In genomic region chr13:52377898-52378297, GRCh38 we compare ENCODE assay signal across 19 cellular contexts. TPM values are rescaled to one million over a fixed set of nuclear protein-coding genes. Genes with fewer than 3 reads are reported as not detected.
DNase-seq lines count a peak whose midpoint lies in the region; ATAC-seq, FAIRE-seq and TF ChIP-seq lines count a peak whose summit lies in the region.
"Had no signal": no experiment of that assay in that cellular context is flagged by ENCODE, and none has a peak within 500 bp of the region (broad histone marks: within the 10 kb centered on the region; RNA-seq: fewer than 3 reads in every experiment).

No MANE protein-coding gene starts in this region.

- no peaks in the 10 kb centered on the region for H3K36me3 ChIP-seq in K562 (ENCODE audit: control insufficient read depth, insufficient read depth, low read length)
- peaks cover 5% of the 10 kb centered on the region for H3K36me3 ChIP-seq in lower lobe of right lung
- no peaks in the 10 kb centered on the region for H3K36me3 ChIP-seq in testis (ENCODE audit: low read depth, missing control alignments)
- no peaks in the 10 kb centered on the region for H3K36me3 ChIP-seq in vagina
- H3K36me3 ChIP-seq: BE2C had no signal

- 27% methylated on average over 20 of the region's 21 CpGs for WGBS in K562 (ENCODE audit: insufficient coverage, low coverage, missing lambda C conversion rate)
- WGBS in testis, 2 donors: 79 to 87% methylated on average over 10 to 21 of the region's 21 CpGs

- H3K27ac ChIP-seq in K562 (ENCODE audit: extremely low read depth, low read depth, low read length) (no peak overlapping the region), lower lobe of right lung (peak overlapping the region; percentile 7), testis (no peak overlapping the region), vagina (no peak overlapping the region)
- H3K27ac ChIP-seq: A549, C4-2B, HL-60 had no signal

- in situ Hi-C loops in K562 (cut with MboI): no loop called here

- H3K9ac ChIP-seq in K562 (ENCODE audit: insufficient read depth in 1 of 2, low read depth in 2 of 2, low read length in 2 of 2): no peak overlapping the region

- H3K27me3 ChIP-seq in K562 (ENCODE audit: control insufficient read depth in 2 of 2, insufficient read depth in 2 of 2, low read length in 2 of 2) (peaks cover 2 to 12% of the 10 kb centered on the region in 2 experiments; a peak in 3 of 5 replicates), lower lobe of right lung (ENCODE audit: low read depth) (no peaks in the 10 kb centered on the region), testis (no peaks in the 10 kb centered on the region), vagina (no peaks in the 10 kb centered on the region)
- H3K27me3 ChIP-seq: BE2C had no signal

- H3K9me3 ChIP-seq in K562 (replicated peaks; ENCODE audit: control insufficient read depth, insufficient read depth, low read depth, low read length) (no peaks in the 10 kb centered on the region), lower lobe of right lung (no peaks in the 10 kb centered on the region), testis (no peaks in the 10 kb centered on the region), vagina (no peaks in the 10 kb centered on the region)
- H3K9me3 ChIP-seq: A549, BE2C had no signal

- H3K4me1 ChIP-seq in K562 (replicated peaks in 1 of 2; ENCODE audit: control insufficient read depth in 2 of 2, insufficient read depth in 2 of 2, low read length in 2 of 2) (peaks cover 0 to 4% of the 10 kb centered on the region in 2 experiments; a peak in 1 of 5 replicates), lower lobe of right lung (peaks cover 10% of the 10 kb centered on the region), testis (no peaks in the 10 kb centered on the region), vagina (no peaks in the 10 kb centered on the region)
- H3K4me1 ChIP-seq: A549, BE2C had no signal

- TF ChIP-seq POLR2A in K562 (conservative IDR thresholded peaks at IDR 0.05): no peak
- no peak for TF ChIP-seq POLR2A in testis (IDR thresholded peaks at IDR 0.05)
- no peak for TF ChIP-seq POLR2A in vagina (IDR thresholded peaks at IDR 0.05)

- H2AFZ ChIP-seq in K562 (ENCODE audit: low read depth, low read length): no peak overlapping the region

- no TSS peak for BruUV-seq in K562 (replicated peaks; lab: Mats Ljungman, UMichigan)

- ATAC-seq in K562 (no peak; the same call in 2 of the 3 replicates), lower lobe of right lung (peak; percentile 38 to 42)
- ATAC-seq: A549; CD8-positive, alpha-beta T cell had no signal

- TF ChIP-seq CTCF in K562 (IDR thresholded peaks at IDR 0.05 in 2 of 3, conservative IDR thresholded peaks at IDR 0.05 in 1 of 3; ENCODE audit: insufficient read depth in 2 of 3, low read depth in 1 of 3, low read length in 3 of 3) (no peak), lower lobe of right lung (IDR thresholded peaks at IDR 0.05) (no peak), testis (IDR thresholded peaks at IDR 0.05) (no peak), vagina (IDR thresholded peaks at IDR 0.05) (no peak)

- POLR2A ChIA-PET in K562 (lab: Yijun Ruan, JAX): no interaction called here

- no peaks in the 10 kb centered on the region for H3K79me2 ChIP-seq in K562 (ENCODE audit: control insufficient read depth, insufficient read depth, low read length)

- TF ChIP-seq RAD21 in K562 (CRISPR knock-in tag; conservative IDR thresholded peaks at IDR 0.05 in 1 of 2, IDR thresholded peaks at IDR 0.05 in 1 of 2): no peak

- CTCF ChIA-PET in K562 (lab: Yijun Ruan, JAX; ENCODE audit: low intra/inter-chr PET ratio): no interaction called here

- no peak for TF ChIP-seq EP300 in K562 (IDR thresholded peaks at IDR 0.05; ENCODE audit: low read length)

- no peak for FAIRE-seq in K562 (lab: Jason Lieb, UNC)
- FAIRE-seq: A549, D721Med had no signal

- H3K9me1 ChIP-seq in K562 (ENCODE audit: control insufficient read depth, insufficient read depth, low read length): no peaks in the 10 kb centered on the region

- H4K20me1 ChIP-seq in K562 (replicated peaks; ENCODE audit: control insufficient read depth, insufficient read depth, low read length): no peaks in the 10 kb centered on the region

- intact Hi-C loops in K562 (cut with micrococcal nuclease) (no loop called here), lower lobe of right lung (cut with DNase I) (no loop called here), testis (cut with DNase I; ENCODE audit: low total_unique reads) (no loop called here), vagina (cut with DNase I) (no loop called here)

- H3K4me3 ChIP-seq in K562: no peak overlapping the region
- no peak overlapping the region for H3K4me3 ChIP-seq in lower lobe of right lung
- H3K4me3 ChIP-seq in testis: peak overlapping the region; percentile 27 to 38
- H3K4me3 ChIP-seq in vagina: no peak overlapping the region
- H3K4me3 ChIP-seq: A549 had no signal

- no peak for DNase-seq in K562 (ENCODE audit: extremely low read depth in 1 of 4, low spot score in 3 of 4)
- DNase-seq in lower lobe of right lung: no peak
- DNase-seq in testis: peak; percentile 37
- no peak for DNase-seq in vagina (ENCODE audit: extremely low spot score in 2 of 2)
- no peak for DNase-seq in HUDEP-2 (lab: John Stamatoyannopoulos, UW; ENCODE audit: unreplicated experiment in 76 of 76)
- no peak for DNase-seq in cerebellar nuclear complex (lab: John Stamatoyannopoulos, UW)
- DNase-seq: BE2C; CD8-positive, alpha-beta T cell; COR-L47; DMS153; DND-41; GDM1; GOT3; HCEC 1CT; HFFc6 had no signal

- H3K4me2 ChIP-seq in K562 (ENCODE audit: insufficient read depth, low read length): no peak overlapping the region
- H3K4me2 ChIP-seq: A549 had no signal

TF ChIP-seq in K562, 482 proteins besides CTCF, POLR2A, EP300 and RAD21:
- TF ChIP-seq CLOCK (CRISPR knock-in tag; IDR thresholded peaks at IDR 0.05; ENCODE audit: borderline replicate concordance): no peak
- TF ChIP-seq GABPA (tag; conservative IDR thresholded peaks at IDR 0.05; ENCODE audit: low read depth): no peak
- peak; percentile 67 for TF ChIP-seq NR2C2 (CRISPR knock-in tag; IDR thresholded peaks at IDR 0.05)
- peak; percentile 54 for TF ChIP-seq NR2C2 (tag; IDR thresholded peaks at IDR 0.05)

RNA-seq across cellular contexts. Expression of gene THSD1, which starts 28.1 kb away (rescaled TPM):
- 0.30 and 0.46 TPM in 2 replicates for total RNA-seq in K562 (2011; cell fraction: chromatin; rRNA removed; ENCODE audit: low replicate concordance)
- total RNA-seq in K562 (2011; cell fraction: nucleolus; rRNA removed): 0.17 and 0.53 TPM in 2 replicates
- total RNA-seq in K562 (2011; cell fraction: nucleoplasm; rRNA removed): 0.15 and 0.53 TPM in 2 replicates
- 0.05 and 0.12 TPM in 2 replicates for total RNA-seq in K562 (2014; rRNA removed)
- total RNA-seq in K562 (2014; rRNA removed; fragmentation: Illumina TruSeq; extraction: Trizol): 0.06 TPM in 1 of 2 replicates, not detected in the other
- total RNA-seq in K562 (2015; rRNA removed; fragmentation: Illumina TruSeq; extraction: Trizol): 0.11 TPM in 2 replicates
- total RNA-seq in K562 (2021): 0.09 TPM in 2 replicates
- polyA plus RNA-seq in K562 (2011; rRNA removed): 0.04 and 0.24 TPM in 2 replicates
- polyA plus RNA-seq in K562 (2011; cell fraction: cytosol; rRNA removed): 0.19 TPM in 1 of 2 replicates, not detected in the other
- 0.09 and 0.44 TPM in 2 replicates for polyA plus RNA-seq in K562 (2011; cell fraction: nucleus; rRNA removed)
- polyA plus RNA-seq in K562 (2012): 0.07 and 0.26 TPM in 2 replicates
- polyA plus RNA-seq in K562 (2014; fragmentation: Illumina TruSeq; extraction: Trizol): 0.03 and 0.04 TPM in 2 replicates
- polyA plus RNA-seq in K562 (2014; fragmentation: Nextera tagmentation; extraction: Ambion mirVana): under 1 TPM in 1 of 2 experiments, not detected in 1; 0.01 TPM
- polyA plus RNA-seq in K562 (2014; rRNA removed): 0.03 and 0.35 TPM in 2 replicates
- polyA minus RNA-seq in K562 (2011; rRNA and poly(A)+ RNA removed): 0.11 and 0.36 TPM in 2 replicates
- not detected in 2 replicates for polyA minus RNA-seq in K562 (2011; cell fraction: cytosol; rRNA and poly(A)+ RNA removed)
- 0.27 and 0.33 TPM in 2 replicates for polyA minus RNA-seq in K562 (2011; cell fraction: nucleus; rRNA and poly(A)+ RNA removed)
- 14.9 TPM for total RNA-seq in lower lobe of right lung
- total RNA-seq in testis: 1 to 10 TPM; 4.4 to 4.7 TPM
- 4.9 TPM for polyA plus RNA-seq in testis (ENCODE audit: insufficient read depth, low read depth, low replicate concordance)
- total RNA-seq in vagina: 6.4 TPM

Comparison
In these comparisons a context has a peak if more than half of its experiments do, and no peak if none do; other contexts are left out.
1. H3K4me3 ChIP-seq: peak in testis (2 of 2); none in K562 (single experiment), lower lobe of right lung (single experiment) and vagina (0 of 2).